In genomic region chr1:222582099-222582774, GRCh38 we compare ENCODE assay signal across 9 cellular contexts. TPM values are rescaled to one million over a fixed set of nuclear protein-coding genes. Genes with fewer than 3 reads are reported as not detected.
A peak's percentile ranks its signal among the peaks of the same experiment; 100 is the strongest.
DNase-seq lines count a peak whose midpoint lies in the region; ATAC-seq and TF ChIP-seq lines count a peak whose summit lies in the region.
"Had no signal": no experiment of that assay in that cellular context is flagged by ENCODE, and none has a peak within 500 bp of the region (broad histone marks: within the 10 kb centered on the region; RNA-seq: fewer than 3 reads in every experiment).

No MANE protein-coding gene starts in this region.

- H3K4me3 ChIP-seq in SK-N-SH (ENCODE audit: low read depth in 2 of 2, low read length in 1 of 2) (no peak overlapping the region), smooth muscle cell (no peak overlapping the region), adrenal gland (no peak overlapping the region)

- no peak overlapping the region for H3K4me3 Mint-ChIP-seq in activated CD4-positive, alpha-beta T cell treated with anti-CD3 and anti-CD28 coated beads for 36 hours
- no peak overlapping the region for H3K4me3 Mint-ChIP-seq in activated CD4-positive, alpha-beta T cell treated with anti-CD3 and anti-CD28 coated beads, Interleukin-2, amount 10 ng/mL, durations not matched to agents 24 days and 14 days

- TF ChIP-seq POLR2A in adrenal gland (IDR thresholded peaks at IDR 0.05), result no peak

- TF ChIP-seq EP300 in SK-N-SH (IDR thresholded peaks at IDR 0.05; ENCODE audit: borderline replicate concordance in 1 of 2, low read depth in 1 of 2, low read length in 1 of 2), result no peak

- H2AFZ ChIP-seq in SK-N-SH (ENCODE audit: low read depth) (no peak overlapping the region), smooth muscle cell (ENCODE audit: low read depth) (no peak overlapping the region)

- TF ChIP-seq CTCF in SK-N-SH (IDR thresholded peaks at IDR 0.05) (no peak), smooth muscle cell (IDR thresholded peaks at IDR 0.05; ENCODE audit: borderline replicate concordance, insufficient read depth, poor library complexity, severe bottlenecking) (no peak), adrenal gland (IDR thresholded peaks at IDR 0.05) (no peak)

- H3K79me2 ChIP-seq in SK-N-SH (ENCODE audit: insufficient read depth), result peaks cover 76% of the 10 kb centered on the region; the same call in 1 of the 2 replicates
- peaks cover 5% of the 10 kb centered on the region for H3K79me2 ChIP-seq in smooth muscle cell (ENCODE audit: low read depth)

- H3K36me3 Mint-ChIP-seq in activated CD4-positive, alpha-beta T cell treated with anti-CD3 and anti-CD28 coated beads for 36 hours (ENCODE audit: low read depth), result peaks cover 58% of the 10 kb centered on the region
- peaks cover 44% of the 10 kb centered on the region for H3K36me3 Mint-ChIP-seq in activated CD4-positive, alpha-beta T cell treated with anti-CD3 and anti-CD28 coated beads, Interleukin-2, amount 10 ng/mL, durations not matched to agents 24 days and 14 days (ENCODE audit: low read depth)

- peaks cover 0 to 8% of the 10 kb centered on the region in 2 experiments; a peak in 2 of 4 replicates for H3K4me1 ChIP-seq in SK-N-SH (ENCODE audit: control insufficient read depth in 1 of 2, insufficient read depth in 2 of 2, low read depth in 1 of 2, low read length in 1 of 2)
- no peaks in the 10 kb centered on the region for H3K4me1 ChIP-seq in smooth muscle cell (ENCODE audit: low read depth)
- peaks cover 0 to 6% of the 10 kb centered on the region in 2 donors for H3K4me1 ChIP-seq in adrenal gland (replicated peaks in 1 of 2)

- CTCF ChIA-PET in activated CD4-positive, alpha-beta T cell treated with anti-CD3 and anti-CD28 coated beads for 36 hours (lab: Charles Lee), result no interaction called here
- CTCF ChIA-PET in SK-N-SH (lab: Yijun Ruan, JAX), result interaction anchor here (0.6 to 1.4 kb wide), 2 partner anchors 21 to 127 kb away, joined by 3 read pairs; no protein-coding TSS in a partner anchor

- no peak for DNase-seq in activated CD4-positive, alpha-beta T cell treated with anti-CD3 and anti-CD28 coated beads for 36 hours
- DNase-seq in activated CD4-positive, alpha-beta T cell treated with anti-CD3 and anti-CD28 coated beads, Interleukin-2, amount 10 ng/mL, durations not matched to agents 24 days and 14 days, result no peak
- DNase-seq in SK-N-SH (no peak), smooth muscle cell (lab: John Stamatoyannopoulos, UW; ENCODE audit: unreplicated experiment) (no peak), D341Med (ENCODE audit: low spot score) (no peak), adrenal gland (no peak)

- H3K27ac Mint-ChIP-seq in activated CD4-positive, alpha-beta T cell treated with anti-CD3 and anti-CD28 coated beads for 36 hours, result no peak overlapping the region
- no peak overlapping the region for H3K27ac Mint-ChIP-seq in activated CD4-positive, alpha-beta T cell treated with anti-CD3 and anti-CD28 coated beads, Interleukin-2, amount 10 ng/mL, durations not matched to agents 24 days and 14 days

- H3K9me3 Mint-ChIP-seq in activated CD4-positive, alpha-beta T cell treated with anti-CD3 and anti-CD28 coated beads for 36 hours (ENCODE audit: low read depth), result no peaks in the 10 kb centered on the region
- no peaks in the 10 kb centered on the region for H3K9me3 Mint-ChIP-seq in activated CD4-positive, alpha-beta T cell treated with anti-CD3 and anti-CD28 coated beads, Interleukin-2, amount 10 ng/mL, durations not matched to agents 24 days and 14 days

- WGBS in SK-N-SH (ENCODE audit: low lambda C conversion rate), result 85% methylated on average over 4 of the region's 4 CpGs
- 91% methylated on average over 4 of the region's 4 CpGs for WGBS in smooth muscle cell (ENCODE audit: low lambda C conversion rate)
- 88 to 92% (median 91%) methylated on average over 4 of the region's 4 CpGs for WGBS in adrenal gland, 4 donors

- POLR2A ChIA-PET in activated CD4-positive, alpha-beta T cell treated with anti-CD3 and anti-CD28 coated beads for 36 hours (lab: Charles Lee), result no interaction called here
- POLR2A ChIA-PET in SK-N-SH (lab: Yijun Ruan, JAX), result no interaction called here

- H3K27ac ChIP-seq in SK-N-SH (ENCODE audit: low read depth in 2 of 2, low read length in 1 of 2) (peak overlapping the region in 1 of 2 experiments; percentile 33; a peak in 2 of 4 replicates), smooth muscle cell (ENCODE audit: low read depth) (peak overlapping the region; percentile 66), adrenal gland (no peak overlapping the region)
- H3K27ac ChIP-seq: C4-2B had no signal

- no peaks in the 10 kb centered on the region for H3K27me3 Mint-ChIP-seq in activated CD4-positive, alpha-beta T cell treated with anti-CD3 and anti-CD28 coated beads for 36 hours
- H3K27me3 Mint-ChIP-seq in activated CD4-positive, alpha-beta T cell treated with anti-CD3 and anti-CD28 coated beads, Interleukin-2, amount 10 ng/mL, durations not matched to agents 24 days and 14 days, result no peaks in the 10 kb centered on the region

- peaks cover 29% of the 10 kb centered on the region for H3K4me1 Mint-ChIP-seq in activated CD4-positive, alpha-beta T cell treated with anti-CD3 and anti-CD28 coated beads for 36 hours
- H3K4me1 Mint-ChIP-seq in activated CD4-positive, alpha-beta T cell treated with anti-CD3 and anti-CD28 coated beads, Interleukin-2, amount 10 ng/mL, durations not matched to agents 24 days and 14 days, result peaks cover 13% of the 10 kb centered on the region

- intact Hi-C loops in activated CD4-positive, alpha-beta T cell treated with anti-CD3 and anti-CD28 coated beads for 36 hours (cut with DNase I, micrococcal nuclease), result loop anchor here in 1 of 2 experiments (5.0 to 10.0 kb wide), 2 partner anchors 50 to 133 kb away; partner anchors contain the start of genes AIDA and BROX
- intact Hi-C loops in activated CD4-positive, alpha-beta T cell treated with anti-CD3 and anti-CD28 coated beads, Interleukin-2, amount 10 ng/mL, durations not matched to agents 24 days and 14 days (cut with micrococcal nuclease), result no loop called here
- intact Hi-C loops in adrenal gland (cut with DNase I), result no loop called here

- ATAC-seq in activated CD4-positive, alpha-beta T cell treated with anti-CD3 and anti-CD28 coated beads for 36 hours, result peak; percentile 26
- peak; percentile 53 for ATAC-seq in HG02870 (IDR thresholded peaks at IDR 0.05; ENCODE audit: unreplicated experiment)
- ATAC-seq in HG03520 (IDR thresholded peaks at IDR 0.05; ENCODE audit: unreplicated experiment), result no peak

- no peaks in the 10 kb centered on the region for H4K20me1 ChIP-seq in SK-N-SH (ENCODE audit: insufficient read depth)
- H4K20me1 ChIP-seq in smooth muscle cell (ENCODE audit: low read depth), result peaks cover 3% of the 10 kb centered on the region

- H3K9me3 ChIP-seq in SK-N-SH (no peaks in the 10 kb centered on the region), smooth muscle cell (replicated peaks; ENCODE audit: low read depth) (no peaks in the 10 kb centered on the region), adrenal gland (replicated peaks in 1 of 3) (no peaks in the 10 kb centered on the region)

- H3F3A ChIP-seq in SK-N-SH (replicated peaks; ENCODE audit: insufficient read depth) (peaks cover 10% of the 10 kb centered on the region), smooth muscle cell (ENCODE audit: low read depth) (no peaks in the 10 kb centered on the region)

- H3K9ac ChIP-seq in SK-N-SH (no peak overlapping the region), smooth muscle cell (ENCODE audit: low read depth) (no peak overlapping the region)

- peaks cover 61 to 83% of the 10 kb centered on the region in 2 experiments for H3K36me3 ChIP-seq in SK-N-SH (replicated peaks in 1 of 2; ENCODE audit: control insufficient read depth in 1 of 2, insufficient read depth in 2 of 2, low read length in 1 of 2)
- H3K36me3 ChIP-seq in smooth muscle cell (ENCODE audit: low read depth), result peaks cover 13% of the 10 kb centered on the region
- peaks cover 0 to 16% of the 10 kb centered on the region in 2 donors for H3K36me3 ChIP-seq in adrenal gland (replicated peaks in 1 of 2)

- no peaks in the 10 kb centered on the region for H3K27me3 ChIP-seq in SK-N-SH (ENCODE audit: insufficient read depth)
- no peaks in the 10 kb centered on the region for H3K27me3 ChIP-seq in smooth muscle cell (ENCODE audit: low read depth)
- no peaks in the 10 kb centered on the region for H3K27me3 ChIP-seq in adrenal gland

- no peaks in the 10 kb centered on the region for H3K9me2 ChIP-seq in SK-N-SH

- no peak overlapping the region for H3K4me2 ChIP-seq in SK-N-SH
- no peak overlapping the region for H3K4me2 ChIP-seq in smooth muscle cell

- no peak for TF ChIP-seq RAD21 in SK-N-SH (IDR thresholded peaks at IDR 0.05; ENCODE audit: low read length)

RNA-seq across cellular contexts. Expression of gene TAF1A, which starts 7.5 kb away (rescaled TPM):
- 10 to 100 TPM; 18.5 to 21.1 TPM for total RNA-seq in activated CD4-positive, alpha-beta T cell treated with anti-CD3 and anti-CD28 coated beads for 36 hours
- 23.1 and 24.4 TPM in 2 replicates for total RNA-seq in activated CD4-positive, alpha-beta T cell treated with anti-CD3 and anti-CD28 coated beads, Interleukin-2, amount 10 ng/mL, durations not matched to agents 24 days and 14 days
- polyA plus RNA-seq in SK-N-SH (2012; rRNA removed), result 4.6 and 6.3 TPM in 2 replicates
- 6.7 and 8.5 TPM in 2 replicates for polyA plus RNA-seq in SK-N-SH (2012; cell fraction: cytosol; rRNA removed)
- polyA plus RNA-seq in SK-N-SH (2012; cell fraction: nucleus; rRNA removed), result 4.8 and 11.0 TPM in 2 replicates
- 7.4 and 10.6 TPM in 2 replicates for total RNA-seq in smooth muscle cell
- polyA plus RNA-seq in smooth muscle cell, result 5.1 and 6.2 TPM in 2 replicates
- 1 to 10 TPM; 1.6 to 9.4 (median 5.7) TPM for total RNA-seq in adrenal gland
- 1 to 10 TPM; 1.4 to 6.6 (median 1.6) TPM for polyA plus RNA-seq in adrenal gland

RNA-seq across cellular contexts. Expression of gene HHIPL2, which starts 34.3 kb away (rescaled TPM):
- under 1 TPM; 0.14 to 0.37 TPM for total RNA-seq in activated CD4-positive, alpha-beta T cell treated with anti-CD3 and anti-CD28 coated beads for 36 hours
- total RNA-seq in activated CD4-positive, alpha-beta T cell treated with anti-CD3 and anti-CD28 coated beads, Interleukin-2, amount 10 ng/mL, durations not matched to agents 24 days and 14 days, result 0.19 and 0.82 TPM in 2 replicates
- polyA plus RNA-seq in SK-N-SH (2012; rRNA removed), result 0.21 and 0.29 TPM in 2 replicates
- 0.08 and 0.22 TPM in 2 replicates for polyA plus RNA-seq in SK-N-SH (2012; cell fraction: cytosol; rRNA removed)
- polyA plus RNA-seq in SK-N-SH (2012; cell fraction: nucleus; rRNA removed), result 0.83 and 1.7 TPM in 2 replicates
- total RNA-seq in smooth muscle cell, result 0.63 TPM in 1 of 2 replicates, not detected in the other
- polyA plus RNA-seq in smooth muscle cell, result 1.1 and 1.3 TPM in 2 replicates
- total RNA-seq in adrenal gland, result under 1 TPM in 4 of 8 donors, not detected in 4; 0.11 to 0.28 (median 0.17) TPM
- polyA plus RNA-seq in adrenal gland, result 1 to 10 TPM in 2 of 3 donors, under 1 TPM in 1; 0.86 to 1.9 (median 1.7) TPM

RNA-seq across cellular contexts. Expression of gene MIA3, which starts 35.7 kb away (rescaled TPM):
- 10 to 100 TPM; 46.7 to 57.9 TPM for total RNA-seq in activated CD4-positive, alpha-beta T cell treated with anti-CD3 and anti-CD28 coated beads for 36 hours
- 42.2 and 44.2 TPM in 2 replicates for total RNA-seq in activated CD4-positive, alpha-beta T cell treated with anti-CD3 and anti-CD28 coated beads, Interleukin-2, amount 10 ng/mL, durations not matched to agents 24 days and 14 days
- 47.0 and 51.4 TPM in 2 replicates for polyA plus RNA-seq in SK-N-SH (2012; rRNA removed)
- 15.9 and 24.8 TPM in 2 replicates for polyA plus RNA-seq in SK-N-SH (2012; cell fraction: cytosol; rRNA removed)
- polyA plus RNA-seq in SK-N-SH (2012; cell fraction: nucleus; rRNA removed), result 104 and 144 TPM in 2 replicates
- total RNA-seq in smooth muscle cell, result 64.0 and 71.2 TPM in 2 replicates
- polyA plus RNA-seq in smooth muscle cell, result 56.8 and 61.8 TPM in 2 replicates
- 100 to 1,000 TPM in 1 of 8 donors, 10 to 100 TPM in 7; 37.7 to 101 (median 65.9) TPM for total RNA-seq in adrenal gland
- polyA plus RNA-seq in adrenal gland, result 100 to 1,000 TPM in 1 of 3 donors, 10 to 100 TPM in 2; 33.1 to 134 (median 45.2) TPM
